In genomic region chr14:42143114-42143513, GRCh38 we compare ENCODE assay signal across 3 cellular contexts.
TF ChIP-seq lines count a peak whose summit lies in the region.

No MANE protein-coding gene starts in this region.

TF ChIP-seq in HepG2, 621 proteins besides CTCF, POLR2A, EP300 and RAD21:
- no peak for TF ChIP-seq ZNF644 (CRISPR knock-in tag; IDR thresholded peaks at IDR 0.05; ENCODE audit: low read depth)
- TF ChIP-seq NKX3-1 (CRISPR knock-in tag; IDR thresholded peaks at IDR 0.05): no peak
- peak; percentile 86 to 91 for TF ChIP-seq MAFK (conservative IDR thresholded peaks at IDR 0.05 in 1 of 2, IDR thresholded peaks at IDR 0.05 in 1 of 2; ENCODE audit: low read length in 2 of 2)
- TF ChIP-seq MAFF (IDR thresholded peaks at IDR 0.05; ENCODE audit: low read depth, low read length): peak; percentile 84

TF ChIP-seq in A549, 52 proteins besides CTCF, POLR2A, EP300 and RAD21:
- no peak for TF ChIP-seq NFE2L2 (conservative IDR thresholded peaks at IDR 0.05; ENCODE audit: low read length)
- TF ChIP-seq MAFK (IDR thresholded peaks at IDR 0.05; ENCODE audit: partially characterized antibody): peak; percentile 54

TF ChIP-seq in IMR-90, 13 proteins besides CTCF, POLR2A, EP300 and RAD21 (continued from another document):
- no peak for TF ChIP-seq CEBPB (IDR thresholded peaks at IDR 0.05; ENCODE audit: low read depth, low read length)
